Comparison of ENCODE assay signal across 11 cellular contexts in genomic region chr10:72044417-72045041, GRCh38. TPM values are rescaled to one million over a fixed set of nuclear protein-coding genes. Genes with fewer than 3 reads are reported as not detected.
DNase-seq lines count a peak whose midpoint lies in the region; ATAC-seq and TF ChIP-seq lines count a peak whose summit lies in the region.
"Had no signal": no experiment of that assay in that cellular context is flagged by ENCODE, and none has a peak within 500 bp of the region (broad histone marks: within the 10 kb centered on the region; RNA-seq: fewer than 3 reads in every experiment).

No MANE protein-coding gene starts in this region.

- TF ChIP-seq CTCF in BJ (IDR thresholded peaks at IDR 0.05; ENCODE audit: insufficient read depth, low read depth, low read length): peak; percentile 42
- peak; percentile 30 for TF ChIP-seq CTCF in cardiac muscle cell (IDR thresholded peaks at IDR 0.05; ENCODE audit: low read depth, low read length)
- peak in 2 of 3 donors; percentile 31 to 61 for TF ChIP-seq CTCF in ovary (IDR thresholded peaks at IDR 0.05)

- TF ChIP-seq EP300 in ovary (IDR thresholded peaks at IDR 0.05): no peak

- H3K9me3 ChIP-seq in cardiac muscle cell (ENCODE audit: low read depth) (no peaks in the 10 kb centered on the region), ovary (no peaks in the 10 kb centered on the region)

- H3K36me3 ChIP-seq in BJ (ENCODE audit: control insufficient read depth, insufficient read depth, low read length) (no peaks in the 10 kb centered on the region), cardiac muscle cell (no peaks in the 10 kb centered on the region), ovary (no peaks in the 10 kb centered on the region)

- intact Hi-C loops in ovary (cut with DNase I): loop anchor here (2.0 to 5.0 kb wide), 3 partner anchors 88 to 293 kb away; no protein-coding TSS in a partner anchor

- CTCF ChIA-PET in BJ (lab: Yijun Ruan, JAX): interaction anchor here (0.6 to 10.6 kb wide), 10 partner anchors 9 to 151 kb away, joined by 3 to 237 read pairs (median 4); no protein-coding TSS in a partner anchor

- POLR2A ChIA-PET in BJ (lab: Charles Lee): interaction anchor here (0.6 kb wide), 2 partner anchors 187 to 310 kb away, joined by 3 to 18 read pairs; partner anchors contain the start of gene DNAJB12

- WGBS in ovary, 3 donors: 57 to 74% (median 63%) methylated on average over 17 of the region's 17 CpGs

- no peak for TF ChIP-seq POLR2A in ovary (IDR thresholded peaks at IDR 0.05)

- no peaks in the 10 kb centered on the region for H3K4me1 ChIP-seq in cardiac muscle cell (ENCODE audit: low read depth)
- H3K4me1 ChIP-seq in ovary (ENCODE audit: insufficient read depth): no peaks in the 10 kb centered on the region
- H3K4me1 ChIP-seq: parathyroid adenoma had no signal

- H3K27ac ChIP-seq in angular gyrus (ENCODE audit: low read depth, low read length): peak overlapping the region; percentile 89
- no peak overlapping the region for H3K27ac ChIP-seq in cardiac muscle cell
- H3K27ac ChIP-seq in ovary: peak overlapping the region; percentile 24 to 55
- H3K27ac ChIP-seq: parathyroid adenoma had no signal

- H3K27me3 ChIP-seq in BJ (ENCODE audit: control insufficient read depth, insufficient read depth, low read length): no peaks in the 10 kb centered on the region
- H3K27me3 ChIP-seq in cardiac muscle cell: no peaks in the 10 kb centered on the region
- no peaks in the 10 kb centered on the region for H3K27me3 ChIP-seq in ovary

- ATAC-seq in GM21737 (IDR thresholded peaks at IDR 0.05; ENCODE audit: unreplicated experiment): no peak
- no peak for ATAC-seq in GM19455 (IDR thresholded peaks at IDR 0.05; ENCODE audit: unreplicated experiment)
- ATAC-seq: CD8-positive, alpha-beta T cell; T-cell had no signal

- H3K4me3 ChIP-seq in BJ (ENCODE audit: low read depth, low read length) (no peak overlapping the region), cardiac muscle cell (no peak overlapping the region), ovary (no peak overlapping the region)

- no peak for DNase-seq in BJ (ENCODE audit: low read depth)
- no peak for DNase-seq in cardiac muscle cell (ENCODE audit: low read depth in 1 of 2, low spot score in 1 of 2)
- peak in 4 of 5 donors; percentile 64 to 77 (median 69) for DNase-seq in ovary
- no peak for DNase-seq in activated CD8-positive, alpha-beta memory T cell treated with anti-CD3 and anti-CD28 coated beads for 24 hours
- DNase-seq in ureter (ENCODE audit: low spot score): no peak
- DNase-seq: CD8-positive, alpha-beta T cell; T-cell had no signal

RNA-seq across cellular contexts. Expression of gene SPOCK2, which starts 43.8 kb away (rescaled TPM):
- 0.04 and 0.06 TPM in 2 replicates for polyA plus RNA-seq in BJ (2011; rRNA removed)
- 0.09 and 0.21 TPM in 2 replicates for polyA minus RNA-seq in BJ (2011; rRNA and poly(A)+ RNA removed)
- total RNA-seq in cardiac muscle cell: 1.3 and 5.0 TPM in 2 replicates
- polyA plus RNA-seq in cardiac muscle cell: 0.85 and 3.9 TPM in 2 replicates
- 10 to 100 TPM in 3 of 7 donors, 1 to 10 TPM in 4; 1.4 to 77.7 (median 8.7) TPM for total RNA-seq in ovary
- 10 to 100 TPM in 1 of 2 donors, 1 to 10 TPM in 1; 1.7 to 27.1 TPM for polyA plus RNA-seq in ovary
- 7.4 TPM for total RNA-seq in ureter

Comparison
In these comparisons a context has a peak if more than half of its experiments do, and no peak if none do; other contexts are left out.
1. DNase-seq: peak in ovary (4 of 5); none in BJ (single experiment), cardiac muscle cell (0 of 2), activated CD8-positive, alpha-beta memory T cell treated with anti-CD3 and anti-CD28 coated beads for 24 hours (single experiment) and ureter (single experiment).
2. Peak in every context shown above with its lines, with median percentiles within 50 percentile points of each other: CTCF ChIP-seq.